Comparison of ENCODE assay signal across 8 cellular contexts in the genomic region with DNA sequence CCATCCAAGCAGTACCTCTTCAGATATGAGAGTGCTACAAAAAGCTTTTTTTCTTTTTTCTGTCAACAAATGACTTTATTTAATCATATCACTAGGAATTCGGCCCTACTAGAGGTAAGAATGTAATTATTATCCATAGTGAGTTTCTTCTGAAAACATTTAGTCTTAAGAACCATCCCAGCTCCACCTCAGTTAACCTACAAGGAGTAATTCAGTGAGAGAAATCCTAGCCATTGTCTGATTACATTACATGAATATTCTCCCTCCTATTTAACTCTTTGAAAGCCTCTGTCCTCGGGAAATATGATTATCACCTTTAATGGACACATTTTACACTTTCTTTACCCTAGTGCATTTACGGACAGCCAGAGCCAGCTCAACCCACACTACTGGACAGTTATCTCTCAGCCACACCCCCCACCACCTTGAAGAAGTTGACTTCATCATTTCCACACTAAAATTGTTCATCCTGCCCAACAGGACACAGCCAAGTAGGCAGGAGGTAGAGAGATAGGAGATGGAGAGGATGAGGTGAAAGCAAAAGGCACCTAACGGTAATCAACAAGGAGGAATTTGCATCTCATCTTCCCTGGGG. TPM values are rescaled to one million over a fixed set of nuclear protein-coding genes. Genes with fewer than 3 reads are reported as not detected.
A peak's percentile ranks its signal among the peaks of the same experiment; 100 is the strongest.
DNase-seq lines count a peak whose midpoint lies in the region; ATAC-seq and TF ChIP-seq lines count a peak whose summit lies in the region.

No MANE protein-coding gene starts in this region.

- no peak overlapping the region for H3K27ac Mint-ChIP-seq in activated T-cell treated with anti-CD3 and anti-CD28 coated beads, Interleukin-2, amount 50 U/mL, for 72 hours

- no peak for DNase-seq in activated T-cell treated with anti-CD3 and anti-CD28 coated beads, Interleukin-2, amount 50 U/mL, for 72 hours
- DNase-seq in activated T-cell treated with anti-CD3 and anti-CD28 coated beads, Interleukin-2, amount 50 U/mL, for 48 hours: no peak
- DNase-seq in ascending aorta (ENCODE audit: low spot score in 2 of 2): no peak
- DNase-seq in lower lobe of right lung: no peak
- DNase-seq in tibial nerve (ENCODE audit: low spot score in 2 of 2): no peak
- DNase-seq in activated CD4-positive, CD25-positive, alpha-beta regulatory T cell treated with anti-CD3 and anti-CD28 coated beads, Interleukin-2, amount 50 U/mL, for 72 hours: no peak
- DNase-seq in T-helper 9 cell: no peak
- no peak for DNase-seq in H4 (ENCODE audit: low spot score)

- no peaks in the 10 kb centered on the region for H3K9me3 Mint-ChIP-seq in activated T-cell treated with anti-CD3 and anti-CD28 coated beads, Interleukin-2, amount 50 U/mL, for 72 hours

- H3K9me3 ChIP-seq in ascending aorta: no peaks in the 10 kb centered on the region
- H3K9me3 ChIP-seq in lower lobe of right lung: no peaks in the 10 kb centered on the region
- no peaks in the 10 kb centered on the region for H3K9me3 ChIP-seq in tibial nerve

- no peaks in the 10 kb centered on the region for H3K27me3 ChIP-seq in ascending aorta
- H3K27me3 ChIP-seq in lower lobe of right lung (ENCODE audit: low read depth): peaks cover 28% of the 10 kb centered on the region
- H3K27me3 ChIP-seq in tibial nerve: peaks cover 0 to 12% of the 10 kb centered on the region in 2 donors

- intact Hi-C loops in ascending aorta (cut with DNase I): loop anchor here (1.0 to 2.0 kb wide), 2 partner anchors 34 to 43 kb away; no protein-coding TSS in a partner anchor
- intact Hi-C loops in lower lobe of right lung (cut with DNase I): no loop called here

- H3K27me3 Mint-ChIP-seq in activated T-cell treated with anti-CD3 and anti-CD28 coated beads, Interleukin-2, amount 50 U/mL, for 72 hours (ENCODE audit: low read depth): peaks cover 44% of the 10 kb centered on the region

- peak overlapping the region; percentile 59 to 95 for H3K4me3 ChIP-seq in ascending aorta
- peak overlapping the region; percentile 54 for H3K4me3 ChIP-seq in lower lobe of right lung
- peak overlapping the region in 3 of 4 donors; percentile 41 to 57 (median 53) for H3K4me3 ChIP-seq in tibial nerve

- H3K27ac ChIP-seq in ascending aorta: no peak overlapping the region
- no peak overlapping the region for H3K27ac ChIP-seq in lower lobe of right lung
- H3K27ac ChIP-seq in tibial nerve: no peak overlapping the region

- peaks cover 15% of the 10 kb centered on the region for H3K4me1 Mint-ChIP-seq in activated T-cell treated with anti-CD3 and anti-CD28 coated beads, Interleukin-2, amount 50 U/mL, for 72 hours (ENCODE audit: low read depth)

- H3K36me3 ChIP-seq in ascending aorta (no peaks in the 10 kb centered on the region), lower lobe of right lung (no peaks in the 10 kb centered on the region), tibial nerve (no peaks in the 10 kb centered on the region)

- TF ChIP-seq EP300 in tibial nerve (IDR thresholded peaks at IDR 0.05): no peak

- H3K36me3 Mint-ChIP-seq in activated T-cell treated with anti-CD3 and anti-CD28 coated beads, Interleukin-2, amount 50 U/mL, for 72 hours (ENCODE audit: insufficient read depth in 2 of 2): no peaks in the 10 kb centered on the region

- no peak for TF ChIP-seq POLR2A in tibial nerve (IDR thresholded peaks at IDR 0.05)

- WGBS in tibial nerve, 2 donors: 18 to 20% methylated on average over 4 of the region's 4 CpGs

- H3K4me1 ChIP-seq in ascending aorta: peaks cover 0 to 4% of the 10 kb centered on the region in 2 donors
- H3K4me1 ChIP-seq in lower lobe of right lung: peaks cover 15% of the 10 kb centered on the region
- peaks cover 0 to 18% (median 4%) of the 10 kb centered on the region in 4 donors for H3K4me1 ChIP-seq in tibial nerve

- no peak for TF ChIP-seq CTCF in ascending aorta (IDR thresholded peaks at IDR 0.05)
- no peak for TF ChIP-seq CTCF in lower lobe of right lung (IDR thresholded peaks at IDR 0.05)
- TF ChIP-seq CTCF in tibial nerve (IDR thresholded peaks at IDR 0.05): no peak

- peak overlapping the region; percentile 66 to 80 for H3K4me3 Mint-ChIP-seq in activated T-cell treated with anti-CD3 and anti-CD28 coated beads, Interleukin-2, amount 50 U/mL, for 72 hours

- no peak for ATAC-seq in activated T-cell treated with anti-CD3 and anti-CD28 coated beads, Interleukin-2, amount 50 U/mL, for 72 hours (replicated peaks in 1 of 2)
- no peak for ATAC-seq in lower lobe of right lung

RNA-seq across cellular contexts. Expression of a gene that starts 1.3 kb away (rescaled TPM):
- total RNA-seq in activated T-cell treated with anti-CD3 and anti-CD28 coated beads, Interleukin-2, amount 50 U/mL, for 72 hours: not detected
- total RNA-seq in ascending aorta (15.0 TPM), lower lobe of right lung (0.83 TPM), tibial nerve (10 to 100 TPM in 2 of 4 donors, 1 to 10 TPM in 2; 5.5 to 20.3 (median 13.2) TPM)
- 0.08 and 0.33 TPM in 2 replicates for total RNA-seq in H4 (2014; rRNA removed; shearing (Covaris generic))
